In the genomic region with DNA sequence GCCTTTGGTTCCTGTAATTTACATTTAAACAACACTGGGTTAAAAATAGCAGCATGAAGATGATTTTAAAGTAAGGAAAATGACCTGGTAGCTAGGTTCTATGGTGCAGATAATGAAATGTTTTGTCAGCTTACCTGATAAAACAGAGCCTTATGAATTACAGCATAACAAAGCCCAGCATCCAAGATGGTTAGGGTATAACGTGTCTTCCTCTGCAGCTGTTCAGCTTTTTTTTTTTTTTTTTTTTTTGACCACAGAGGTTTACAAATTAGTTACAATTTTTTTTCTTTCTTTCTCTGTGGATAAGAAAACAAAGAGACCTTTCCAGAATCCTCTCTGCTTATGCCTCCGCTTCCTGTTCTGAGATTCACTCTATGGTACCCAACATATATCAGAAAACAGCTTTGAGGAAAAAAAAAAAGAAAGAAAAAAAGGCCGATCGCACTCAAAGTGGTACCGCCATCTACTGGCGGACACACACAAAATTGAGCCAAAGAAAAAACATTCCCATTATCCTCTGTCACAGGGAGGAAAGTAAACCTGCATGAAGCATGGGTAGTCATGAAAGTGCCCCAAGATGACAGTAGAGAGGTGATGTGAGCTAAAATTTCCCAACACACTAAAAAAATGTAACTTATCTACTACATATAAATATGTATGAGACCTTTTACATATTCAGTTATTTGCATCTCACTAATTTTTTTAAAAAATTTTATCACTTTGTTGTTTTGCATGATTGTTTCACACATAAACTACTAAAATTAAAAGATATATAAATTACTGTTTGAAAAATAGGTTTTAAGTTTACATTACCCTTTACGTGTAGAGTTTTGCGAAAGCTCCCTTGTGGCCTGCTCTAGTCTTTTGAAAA, we compare ENCODE assay signal across 8 cellular contexts. TPM values are rescaled to one million over a fixed set of nuclear protein-coding genes. Genes with fewer than 3 reads are reported as not detected.
DNase-seq lines count a peak whose midpoint lies in the region; ATAC-seq and TF ChIP-seq lines count a peak whose summit lies in the region.

Gene SCN3A, minus strand, starts transcription at position 362 of the 871 bp plus-strand sequence. CDS start 27,656 bp downstream, outside the sequence.

- no peaks in the 10 kb centered on the region for H3K79me2 ChIP-seq in SU-DHL-6 (ENCODE audit: insufficient read depth, low read length)

- H3K9me3 ChIP-seq in SU-DHL-6 (ENCODE audit: insufficient read depth, low read length), result no peaks in the 10 kb centered on the region
- H3K9me3 ChIP-seq in prostate gland, result no peaks in the 10 kb centered on the region
- H3K9me3 ChIP-seq in suprapubic skin, result no peaks in the 10 kb centered on the region

- DNase-seq in ACHN, result peak; percentile 82
- no peak for DNase-seq in GM12864 (ENCODE audit: low read depth)
- DNase-seq in NCI-H128 (lab: John Stamatoyannopoulos, UW; ENCODE audit: unreplicated experiment), result peak; percentile 11
- peak; percentile 55 for DNase-seq in foreskin melanocyte
- DNase-seq in prostate gland (ENCODE audit: low spot score), result no peak
- no peak for DNase-seq in suprapubic skin (ENCODE audit: low spot score in 2 of 2)

- no peak for TF ChIP-seq EP300 in suprapubic skin (IDR thresholded peaks at IDR 0.05)

- no peak within 1 kb of the TSS for H3K4me2 ChIP-seq in SU-DHL-6 (ENCODE audit: low read depth, low read length, poor library complexity, severe bottlenecking)

- TF ChIP-seq CTCF in GM12864 (IDR thresholded peaks at IDR 0.05; ENCODE audit: low read depth, low read length, missing control alignments) (peak; percentile 71), SU-DHL-6 (IDR thresholded peaks at IDR 0.05; ENCODE audit: insufficient read depth, low read length, poor library complexity, severe bottlenecking) (peak; percentile 77), prostate gland (IDR thresholded peaks at IDR 0.05) (peak in 3 of 4 experiments; percentile 16 to 51 (median 27)), suprapubic skin (IDR thresholded peaks at IDR 0.05) (peak in 1 of 2 donors; percentile 43)

- in situ Hi-C loops in ACHN (cut with HindIII; ENCODE audit: low pct_ligation_motif_present, low pct_unique_long_range_greater_than_20kb, low sequenced_read_pairs), result no loop called here

- H4K20me1 ChIP-seq in SU-DHL-6 (ENCODE audit: low read depth, low read length), result no peaks in the 10 kb centered on the region

- no peak within 1 kb of the TSS for H3K9ac ChIP-seq in SU-DHL-6 (ENCODE audit: low read length)

- intact Hi-C loops in prostate gland (cut with DNase I), result loop anchor here (10.0 kb wide), 1 partner anchor 189 kb away; no protein-coding TSS in a partner anchor

- H3K4me3 ChIP-seq in GM12864 (ENCODE audit: low read depth, low read length) (no peak within 1 kb of the TSS), SU-DHL-6 (ENCODE audit: insufficient read depth, low read length, poor library complexity, severe bottlenecking) (no peak within 1 kb of the TSS), prostate gland (no peak within 1 kb of the TSS), suprapubic skin (no peak within 1 kb of the TSS)

- H3K36me3 ChIP-seq in SU-DHL-6 (ENCODE audit: low read length) (no peaks in the 10 kb centered on the region), prostate gland (no peaks in the 10 kb centered on the region), suprapubic skin (no peaks in the 10 kb centered on the region)

- no peaks in the 10 kb centered on the region for H3K9me2 ChIP-seq in SU-DHL-6 (replicated peaks; ENCODE audit: insufficient read depth, low read length)

- no peak for TF ChIP-seq POLR2A in prostate gland (IDR thresholded peaks at IDR 0.05)
- TF ChIP-seq POLR2A in suprapubic skin (IDR thresholded peaks at IDR 0.05), result no peak

- H3K4me1 ChIP-seq in prostate gland (replicated peaks), result no peaks in the 10 kb centered on the region
- H3K4me1 ChIP-seq in suprapubic skin, result no peaks in the 10 kb centered on the region

- H3K27ac ChIP-seq in SU-DHL-6 (ENCODE audit: low read depth, low read length) (no peak within 1 kb of the TSS), prostate gland (no peak within 1 kb of the TSS), suprapubic skin (no peak within 1 kb of the TSS)

- peak; percentile 68 for ATAC-seq in HG02623 (IDR thresholded peaks at IDR 0.05; ENCODE audit: unreplicated experiment)

- WGBS in prostate gland, result 27% methylated on average over 8 of the region's 8 CpGs
- 24% methylated on average over 8 of the region's 8 CpGs for whole genome bisulfite sequencing in suprapubic skin

- no peaks in the 10 kb centered on the region for H3F3A ChIP-seq in SU-DHL-6 (ENCODE audit: insufficient read depth)

- H3K27me3 ChIP-seq in SU-DHL-6 (ENCODE audit: low read length) (no peaks in the 10 kb centered on the region), prostate gland (replicated peaks; ENCODE audit: insufficient read depth) (no peaks in the 10 kb centered on the region), suprapubic skin (no peaks in the 10 kb centered on the region)

- no peak within 1 kb of the TSS for H2AFZ ChIP-seq in SU-DHL-6 (ENCODE audit: low read depth, low read length, severe bottlenecking)

RNA-seq across cellular contexts. Expression of gene SCN3A, which starts in this region (rescaled TPM):
- total RNA-seq in prostate gland, result 1 to 10 TPM in 1 of 2 donors, under 1 TPM in 1; 0.09 to 1.6 TPM
- under 1 TPM; 0.17 to 0.97 (median 0.38) TPM for total RNA-seq in suprapubic skin

Comparison
In these comparisons a context has a peak if more than half of its experiments do, and no peak if none do; other contexts are left out.
1. DNase-seq: peak in ACHN (single experiment), NCI-H128 (single experiment) and foreskin melanocyte (single experiment); none in GM12864 (single experiment), prostate gland (single experiment) and suprapubic skin (0 of 2).